Comparison of ENCODE assay signal across 22 cellular contexts in the genomic region with DNA sequence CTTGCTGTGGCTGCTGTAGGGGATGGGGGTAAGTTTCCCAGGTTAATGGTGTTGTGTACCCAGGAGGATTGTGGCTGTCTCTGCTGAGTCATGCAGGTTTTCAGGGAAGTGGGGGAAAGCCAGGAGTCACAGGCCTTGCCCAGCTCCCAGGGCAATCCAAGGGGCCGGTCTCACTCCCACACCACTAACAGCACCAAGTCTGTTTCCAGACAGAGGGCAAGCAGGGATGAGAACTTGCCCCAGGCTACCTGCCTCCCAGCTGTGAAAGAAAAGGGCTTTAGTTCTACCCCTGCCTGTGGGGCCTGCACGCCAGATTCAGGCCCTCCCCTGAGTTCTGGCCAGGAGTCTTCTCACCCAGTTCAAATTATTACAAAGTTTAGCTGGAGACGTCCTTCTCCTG.
"Had no signal": no experiment of that assay in that cellular context is flagged by ENCODE, and none has a peak within 500 bp of the region (broad histone marks: within the 10 kb centered on the region; RNA-seq: fewer than 3 reads in every experiment).

No MANE protein-coding gene starts in this region.

- H3K27ac ChIP-seq: breast epithelium, coronary artery, epithelial cell of prostate, left ventricle myocardium inferior, parathyroid adenoma, thoracic aorta had no signal

- H3K9me3 ChIP-seq: breast epithelium, left ventricle myocardium inferior, thoracic aorta had no signal

- H3K27me3 Mint-ChIP-seq: activated CD4-positive, alpha-beta memory T cell treated with anti-CD3 and anti-CD28 coated beads, Interleukin-2, amount 10 ng/mL, durations not matched to agents 7 days and 5 days; activated naive CD8-positive, alpha-beta T cell treated with anti-CD3 and anti-CD28 coated beads, Interleukin-2, amount 10 ng/mL, durations not matched to agents 7 days and 5 days; natural killer cell treated with Interleukin-12 subunit alpha and Interleukin-12 subunit beta and Interleukin-15 and Interleukin-18, amount 100 ng/mL, for 72 hours; stimulated activated memory B cell treated with anti-CD40 and anti-IgM and Interleukin-4, amounts not matched to agents 10 μg/mL and 1 μg/mL and 100 μg/mL, for 72 hours; type B pancreatic cell had no signal

- H3K4me1 Mint-ChIP-seq: activated CD4-positive, alpha-beta memory T cell treated with anti-CD3 and anti-CD28 coated beads, Interleukin-2, amount 10 ng/mL, durations not matched to agents 7 days and 5 days; activated naive CD8-positive, alpha-beta T cell treated with anti-CD3 and anti-CD28 coated beads, Interleukin-2, amount 10 ng/mL, durations not matched to agents 7 days and 5 days; stimulated activated memory B cell treated with anti-CD40 and anti-IgM and Interleukin-4, amounts not matched to agents 10 μg/mL and 1 μg/mL and 100 μg/mL, for 72 hours had no signal

- H3K9me3 Mint-ChIP-seq: activated CD4-positive, alpha-beta memory T cell treated with anti-CD3 and anti-CD28 coated beads, Interleukin-2, amount 10 ng/mL, durations not matched to agents 7 days and 5 days; activated naive CD4-positive, alpha-beta T cell treated with anti-CD3 and anti-CD28 coated beads for 36 hours; activated T-cell treated with anti-CD3 and anti-CD28 coated beads, Interleukin-2, amount 50 U/mL, for 72 hours; stimulated activated memory B cell treated with anti-CD40 and anti-IgM and Interleukin-4, amounts not matched to agents 10 μg/mL and 1 μg/mL and 100 μg/mL, for 72 hours had no signal

- H3K9ac ChIP-seq: parathyroid adenoma had no signal

- ATAC-seq: activated T-cell treated with anti-CD3 and anti-CD28 coated beads, Interleukin-2, amount 50 U/mL, for 72 hours; natural killer cell treated with Interleukin-12 subunit alpha and Interleukin-12 subunit beta and Interleukin-15 and Interleukin-18, amount 100 ng/mL, for 72 hours; sciatic nerve had no signal

- H3K4me3 Mint-ChIP-seq: activated CD4-positive, alpha-beta memory T cell treated with anti-CD3 and anti-CD28 coated beads, Interleukin-2, amount 10 ng/mL, durations not matched to agents 7 days and 5 days; activated naive CD4-positive, alpha-beta T cell treated with anti-CD3 and anti-CD28 coated beads for 36 hours; activated naive CD8-positive, alpha-beta T cell treated with anti-CD3 and anti-CD28 coated beads, Interleukin-2, amount 10 ng/mL, durations not matched to agents 7 days and 5 days; activated T-cell treated with anti-CD3 and anti-CD28 coated beads, Interleukin-2, amount 50 U/mL, for 72 hours; natural killer cell treated with Interleukin-12 subunit alpha and Interleukin-12 subunit beta and Interleukin-15 and Interleukin-18, amount 100 ng/mL, for 72 hours; stimulated activated memory B cell treated with anti-CD40 and anti-IgM and Interleukin-4, amounts not matched to agents 10 μg/mL and 1 μg/mL and 100 μg/mL, for 72 hours; type B pancreatic cell had no signal

- DNase-seq: activated CD4-positive, alpha-beta memory T cell treated with anti-CD3 and anti-CD28 coated beads, Interleukin-2, amount 10 ng/mL, durations not matched to agents 7 days and 5 days; activated CD4-positive, alpha-beta T cell treated with anti-CD3 and anti-CD28 coated beads for 48 hours; activated effector memory CD4-positive, alpha-beta T cell treated with Interleukin-2 at 50 U/mL for 16 hours; activated naive CD4-positive, alpha-beta T cell treated with anti-CD3 and anti-CD28 coated beads for 36 hours; activated naive CD8-positive, alpha-beta T cell treated with anti-CD3 and anti-CD28 coated beads, Interleukin-2, amount 10 ng/mL, durations not matched to agents 7 days and 5 days; activated T-cell treated with anti-CD3 and anti-CD28 coated beads, Interleukin-2, amount 50 U/mL, for 72 hours; amniotic stem cell; kidney glomerular epithelial cell; left ventricle myocardium inferior; midbrain; small intestine; stimulated activated CD4-positive, alpha-beta T cell treated with anti-CD3 and anti-CD28 coated beads, Interleukin-15, amount 100 ng/mL, for 24 hours; T-helper 9 cell had no signal

- H3K79me2 ChIP-seq: parathyroid adenoma had no signal

- H3K27ac Mint-ChIP-seq: activated CD4-positive, alpha-beta memory T cell treated with anti-CD3 and anti-CD28 coated beads, Interleukin-2, amount 10 ng/mL, durations not matched to agents 7 days and 5 days; activated naive CD4-positive, alpha-beta T cell treated with anti-CD3 and anti-CD28 coated beads for 36 hours; activated naive CD8-positive, alpha-beta T cell treated with anti-CD3 and anti-CD28 coated beads, Interleukin-2, amount 10 ng/mL, durations not matched to agents 7 days and 5 days; activated T-cell treated with anti-CD3 and anti-CD28 coated beads, Interleukin-2, amount 50 U/mL, for 72 hours; natural killer cell treated with Interleukin-12 subunit alpha and Interleukin-12 subunit beta and Interleukin-15 and Interleukin-18, amount 100 ng/mL, for 72 hours; stimulated activated memory B cell treated with anti-CD40 and anti-IgM and Interleukin-4, amounts not matched to agents 10 μg/mL and 1 μg/mL and 100 μg/mL, for 72 hours; type B pancreatic cell had no signal

- H3K36me3 ChIP-seq: breast epithelium, left ventricle myocardium inferior, thoracic aorta had no signal

- FAIRE-seq: small intestine had no signal

- H3K4me1 ChIP-seq: breast epithelium, left ventricle myocardium inferior, parathyroid adenoma had no signal

- H3K27me3 ChIP-seq: breast epithelium had no signal

- H3K36me3 Mint-ChIP-seq: activated naive CD8-positive, alpha-beta T cell treated with anti-CD3 and anti-CD28 coated beads, Interleukin-2, amount 10 ng/mL, durations not matched to agents 7 days and 5 days; natural killer cell treated with Interleukin-12 subunit alpha and Interleukin-12 subunit beta and Interleukin-15 and Interleukin-18, amount 100 ng/mL, for 72 hours; stimulated activated memory B cell treated with anti-CD40 and anti-IgM and Interleukin-4, amounts not matched to agents 10 μg/mL and 1 μg/mL and 100 μg/mL, for 72 hours; type B pancreatic cell had no signal

- H2AFZ ChIP-seq: parathyroid adenoma had no signal

- H3K4me3 ChIP-seq: breast epithelium, coronary artery, left ventricle myocardium inferior, thoracic aorta had no signal
